ENCODE assay signal across 8 cellular contexts in the genomic region with DNA sequence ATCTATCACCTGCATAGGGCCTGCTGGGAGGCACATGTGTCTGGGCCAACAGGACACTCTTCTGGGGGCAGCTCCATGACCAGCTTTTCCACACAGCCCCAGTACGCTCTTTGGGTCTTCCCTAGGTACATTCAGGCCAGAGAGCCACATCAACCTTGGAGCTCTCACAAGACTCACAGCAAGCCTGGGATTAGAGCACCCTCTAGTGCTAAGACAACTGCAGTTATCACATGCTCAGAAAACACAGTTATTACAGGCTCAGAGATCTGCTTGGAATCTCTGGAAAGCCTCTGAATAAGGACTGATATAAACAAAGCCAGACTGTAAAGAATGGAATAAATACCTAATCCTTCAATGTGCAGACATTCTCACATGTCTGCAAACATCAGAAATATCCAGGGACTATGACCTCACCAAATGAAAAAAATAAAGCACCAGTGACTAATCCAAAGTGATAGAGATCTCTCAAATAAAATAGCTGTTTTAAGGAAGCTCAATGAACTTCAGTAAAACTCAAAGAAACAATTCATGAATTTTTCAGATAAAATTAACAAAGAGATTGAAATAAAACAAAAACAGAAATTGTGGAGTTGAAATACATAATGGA.
A peak's percentile ranks its signal among the peaks of the same experiment; 100 is the strongest.
DNase-seq lines count a peak whose midpoint lies in the region; TF ChIP-seq lines count a peak whose summit lies in the region.

No MANE protein-coding gene starts in this region.

- DNase-seq in DMS53 (lab: John Stamatoyannopoulos, UW) (peak; percentile 85), GM19238 (ENCODE audit: insufficient read length, low spot score) (peak; percentile 3), HuH-7 (ENCODE audit: low spot score) (peak; percentile 25), SW480 (ENCODE audit: low spot score) (peak; percentile 16), hepatocyte (ENCODE audit: low spot score) (peak; percentile 61), NCI-H1930 (lab: John Stamatoyannopoulos, UW) (no peak)
- DNase-seq in activated T-helper 2 cell treated with anti-CD3 and anti-CD28 coated beads, Interferon-gamma antibody, Interleukin-2, Interleukin-4, amounts not matched to agents 10 μg/mL and 5 μg/mL and 100 μg/mL, durations not matched to agents 14 hours and 24 hours and 36 hours (ENCODE audit: low spot score), result no peak
- no peak for DNase-seq in CD8-positive, alpha-beta memory T cell

- H2AFZ ChIP-seq in hepatocyte, result no peak overlapping the region

- H3K27ac Mint-ChIP-seq in activated T-helper 2 cell treated with anti-CD3 and anti-CD28 coated beads, Interferon-gamma antibody, Interleukin-2, Interleukin-4, amounts not matched to agents 10 μg/mL and 5 μg/mL and 100 μg/mL, durations not matched to agents 14 hours and 24 hours and 36 hours, result no peak overlapping the region
- no peak overlapping the region for H3K27ac Mint-ChIP-seq in CD8-positive, alpha-beta memory T cell

- 89% methylated on average over 1 of the region's 1 CpG for WGBS in hepatocyte (ENCODE audit: low lambda C conversion rate, missing lambda C conversion rate)

- H3K27me3 Mint-ChIP-seq in activated T-helper 2 cell treated with anti-CD3 and anti-CD28 coated beads, Interferon-gamma antibody, Interleukin-2, Interleukin-4, amounts not matched to agents 10 μg/mL and 5 μg/mL and 100 μg/mL, durations not matched to agents 14 hours and 24 hours and 36 hours (ENCODE audit: low read depth), result peaks cover 3% of the 10 kb centered on the region
- H3K27me3 Mint-ChIP-seq in CD8-positive, alpha-beta memory T cell, result peaks cover 0 to 9% of the 10 kb centered on the region in 2 donors

- H3K4me3 Mint-ChIP-seq in activated T-helper 2 cell treated with anti-CD3 and anti-CD28 coated beads, Interferon-gamma antibody, Interleukin-2, Interleukin-4, amounts not matched to agents 10 μg/mL and 5 μg/mL and 100 μg/mL, durations not matched to agents 14 hours and 24 hours and 36 hours (ENCODE audit: low read depth), result no peak overlapping the region
- no peak overlapping the region for H3K4me3 Mint-ChIP-seq in CD8-positive, alpha-beta memory T cell

- H4K20me1 ChIP-seq in hepatocyte (ENCODE audit: insufficient read depth, poor library complexity, severe bottlenecking), result no peaks in the 10 kb centered on the region

- no peaks in the 10 kb centered on the region for H3K36me3 Mint-ChIP-seq in activated T-helper 2 cell treated with anti-CD3 and anti-CD28 coated beads, Interferon-gamma antibody, Interleukin-2, Interleukin-4, amounts not matched to agents 10 μg/mL and 5 μg/mL and 100 μg/mL, durations not matched to agents 14 hours and 24 hours and 36 hours (ENCODE audit: low read depth)
- H3K36me3 Mint-ChIP-seq in CD8-positive, alpha-beta memory T cell, result peaks cover 0 to 7% (median 2%) of the 10 kb centered on the region in 3 donors

- H3K27me3 ChIP-seq in hepatocyte, result no peaks in the 10 kb centered on the region
- H3K27me3 ChIP-seq in CD8-positive, alpha-beta memory T cell (ENCODE audit: insufficient read depth, low read length, poor library complexity, severe bottlenecking), result no peaks in the 10 kb centered on the region

- peak; percentile 59 for TF ChIP-seq CTCF in hepatocyte (IDR thresholded peaks at IDR 0.05; ENCODE audit: poor library complexity)

- intact Hi-C loops in activated T-helper 2 cell treated with anti-CD3 and anti-CD28 coated beads, Interferon-gamma antibody, Interleukin-2, Interleukin-4, amounts not matched to agents 10 μg/mL and 5 μg/mL and 100 μg/mL, durations not matched to agents 14 hours and 24 hours and 36 hours (cut with micrococcal nuclease), result loop anchor here (2.0 kb wide), 1 partner anchor 693 kb away; no protein-coding TSS in a partner anchor

- no peaks in the 10 kb centered on the region for H3K4me1 Mint-ChIP-seq in activated T-helper 2 cell treated with anti-CD3 and anti-CD28 coated beads, Interferon-gamma antibody, Interleukin-2, Interleukin-4, amounts not matched to agents 10 μg/mL and 5 μg/mL and 100 μg/mL, durations not matched to agents 14 hours and 24 hours and 36 hours (ENCODE audit: low read depth)
- no peaks in the 10 kb centered on the region for H3K4me1 Mint-ChIP-seq in CD8-positive, alpha-beta memory T cell

- H3K27ac ChIP-seq in hepatocyte, result no peak overlapping the region
- no peak overlapping the region for H3K27ac ChIP-seq in CD8-positive, alpha-beta memory T cell (ENCODE audit: low read depth, low read length)

- peaks cover 7% of the 10 kb centered on the region for H3K9me3 Mint-ChIP-seq in activated T-helper 2 cell treated with anti-CD3 and anti-CD28 coated beads, Interferon-gamma antibody, Interleukin-2, Interleukin-4, amounts not matched to agents 10 μg/mL and 5 μg/mL and 100 μg/mL, durations not matched to agents 14 hours and 24 hours and 36 hours
- H3K9me3 Mint-ChIP-seq in CD8-positive, alpha-beta memory T cell, result peaks cover 5 to 9% (median 7%) of the 10 kb centered on the region in 5 donors

- H3K9me3 ChIP-seq in hepatocyte (ENCODE audit: low read depth), result no peaks in the 10 kb centered on the region
- H3K9me3 ChIP-seq in CD8-positive, alpha-beta memory T cell (ENCODE audit: low read length), result no peaks in the 10 kb centered on the region

- POLR2A ChIA-PET in CD8-positive, alpha-beta memory T cell (lab: Charles Lee), result no interaction called here

- no peaks in the 10 kb centered on the region for H3K79me2 ChIP-seq in hepatocyte

- CTCF ChIA-PET in CD8-positive, alpha-beta memory T cell (lab: Charles Lee), result no interaction called here

- H3K36me3 ChIP-seq in hepatocyte (replicated peaks; ENCODE audit: insufficient read depth, low read depth), result no peaks in the 10 kb centered on the region
- no peaks in the 10 kb centered on the region for H3K36me3 ChIP-seq in CD8-positive, alpha-beta memory T cell (ENCODE audit: insufficient read depth, low read length)

- H3K4me2 ChIP-seq in hepatocyte, result no peak overlapping the region

- H3K4me1 ChIP-seq in hepatocyte (ENCODE audit: insufficient read depth), result no peaks in the 10 kb centered on the region
- no peaks in the 10 kb centered on the region for H3K4me1 ChIP-seq in CD8-positive, alpha-beta memory T cell (ENCODE audit: insufficient read depth, low read length)

- H3K4me3 ChIP-seq in hepatocyte, result no peak overlapping the region
- no peak overlapping the region for H3K4me3 ChIP-seq in CD8-positive, alpha-beta memory T cell (ENCODE audit: low read length)

- no peaks in the 10 kb centered on the region for H3K9me2 ChIP-seq in hepatocyte (replicated peaks; ENCODE audit: insufficient read depth)

Comparison
In these comparisons a context has a peak if more than half of its experiments do, and no peak if none do; other contexts are left out.
1. DNase-seq: peak in DMS53 (single experiment), GM19238 (single experiment), HuH-7 (single experiment), SW480 (single experiment) and hepatocyte (single experiment); none in NCI-H1930 (0 of 2), activated T-helper 2 cell treated with anti-CD3 and anti-CD28 coated beads, Interferon-gamma antibody, Interleukin-2, Interleukin-4, amounts not matched to agents 10 μg/mL and 5 μg/mL and 100 μg/mL, durations not matched to agents 14 hours and 24 hours and 36 hours (single experiment) and CD8-positive, alpha-beta memory T cell (0 of 5).